ENCODE assay signal across 29 cellular contexts in the genomic region with DNA sequence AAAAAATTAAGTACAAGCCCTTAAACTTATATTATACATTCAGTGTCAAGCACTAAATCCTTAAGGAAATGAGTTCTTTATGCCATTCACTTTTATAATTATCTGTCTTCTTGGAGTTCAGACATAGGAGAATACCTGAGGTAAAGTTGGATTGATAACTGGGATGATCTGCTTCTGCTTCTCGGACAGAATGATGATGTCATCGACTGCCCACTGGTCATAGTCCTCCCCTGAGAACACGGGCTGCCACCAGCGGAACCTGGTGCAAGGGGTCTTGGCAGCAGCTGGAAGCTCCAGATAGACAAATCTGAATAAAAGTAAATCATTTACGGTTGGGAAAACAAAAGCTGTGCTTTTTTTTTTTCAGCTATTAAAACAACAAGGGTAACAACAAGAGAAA.
"Had no signal": no experiment of that assay in that cellular context is flagged by ENCODE, and none has a peak within 500 bp of the region (broad histone marks: within the 10 kb centered on the region; RNA-seq: fewer than 3 reads in every experiment).

No MANE protein-coding gene starts in this region.

- H3K4me1 ChIP-seq: ascending aorta, body of pancreas, SJSA1 had no signal

- H3K4me3 ChIP-seq: ascending aorta, body of pancreas, coronary artery, SJSA1 had no signal

- H3K36me3 ChIP-seq: ascending aorta, SJSA1 had no signal

- ATAC-seq: activated CD8-positive, alpha-beta memory T cell treated with anti-CD3 and anti-CD28 coated beads, Interleukin-2, amount 10 ng/mL, durations not matched to agents 7 days and 5 days; activated naive CD4-positive, alpha-beta T cell treated with anti-CD3 and anti-CD28 coated beads, Interleukin-2, amount 50 U/mL, for 72 hours; activated naive CD8-positive, alpha-beta T cell treated with anti-CD3 and anti-CD28 coated beads, Interleukin-2, amount 50 U/mL, for 24 hours; body of pancreas; SK-N-SH treated with all-trans-retinoic acid at 6 μM for 48 hours; WTC11 had no signal

- H3K9me3 ChIP-seq: ascending aorta, body of pancreas, SJSA1 had no signal

- H3K27ac ChIP-seq: ascending aorta, body of pancreas, coronary artery, SJSA1 had no signal

- DNase-seq: activated CD4-positive, alpha-beta T cell treated with anti-CD3 and anti-CD28 coated beads for 48 hours; activated CD4-positive, alpha-beta T cell treated with anti-CD3 and anti-CD28 coated beads, Interleukin-2, amount 50 U/mL, for 4 hours; activated CD4-positive, CD25-positive, alpha-beta regulatory T cell treated with anti-CD3 and anti-CD28 coated beads, Interleukin-2, amount 50 U/mL, for 72 hours; activated CD8-positive, alpha-beta memory T cell treated with anti-CD3 and anti-CD28 coated beads, Interleukin-2, amount 10 ng/mL, durations not matched to agents 7 days and 5 days; activated effector memory CD4-positive, alpha-beta T cell treated with Interleukin-2 at 50 U/mL for 16 hours; activated naive CD4-positive, alpha-beta T cell; activated naive CD8-positive, alpha-beta T cell treated with anti-CD3 and anti-CD28 coated beads, Interleukin-2, amount 50 U/mL, for 24 hours; activated T-cell treated with anti-CD3 and anti-CD28 coated beads, Interleukin-2, amount 50 U/mL, for 24 hours; amniotic stem cell; body of pancreas; central memory CD4-positive, alpha-beta T cell; MM.1S; NCI-H146; NCI-H187 treated with DMSO at 0.1 percent for 48 hours; NCI-H2081 treated with DMSO at 0.1 percent for 48 hours; NCI-H2171; NCI-H226; NCI-H526 treated with DMSO at 0.1 percent for 48 hours; NCI-H82; NK-92 treated with Interleukin-12 subunit alpha and Interleukin-12 subunit beta, amount 100 ng/mL, for 24 hours; SHP77; SW 1271 had no signal

- FAIRE-seq: bronchial epithelial cell had no signal

- H3K27me3 ChIP-seq: ascending aorta, body of pancreas, SJSA1 had no signal
